Comparison of ENCODE assay signal across 10 cellular contexts in genomic region chr4:120517966-120518365, GRCh38.
DNase-seq lines count a peak whose midpoint lies in the region; ATAC-seq and TF ChIP-seq lines count a peak whose summit lies in the region.
"Had no signal": no experiment of that assay in that cellular context is flagged by ENCODE, and none has a peak within 500 bp of the region (broad histone marks: within the 10 kb centered on the region; RNA-seq: fewer than 3 reads in every experiment).

No MANE protein-coding gene starts in this region.

- intact Hi-C loops in A673 (cut with micrococcal nuclease; ENCODE audit: unreplicated experiment) (no loop called here), left colon (cut with DNase I, micrococcal nuclease) (no loop called here)

- no peaks in the 10 kb centered on the region for H3K27me3 ChIP-seq in A673 (replicated peaks; ENCODE audit: insufficient read depth, low read depth, low read length, poor library complexity)

- H3K36me3 ChIP-seq in A673 (ENCODE audit: insufficient read depth, low read length, poor library complexity, severe bottlenecking) = no peaks in the 10 kb centered on the region

- ATAC-seq in left colon (peak; percentile 66), GM21515 (IDR thresholded peaks at IDR 0.05; ENCODE audit: unreplicated experiment) (no peak), GM19395 (IDR thresholded peaks at IDR 0.05; ENCODE audit: unreplicated experiment) (no peak)

- no peak overlapping the region for H3K27ac ChIP-seq in A673 (ENCODE audit: low read depth, low read length, poor library complexity, severe bottlenecking)

- POLR2A ChIA-PET in A673 (lab: Charles Lee; ENCODE audit: low non-redundant PET) = no interaction called here

- TF ChIP-seq CTCF in A673 (conservative IDR thresholded peaks at IDR 0.05; ENCODE audit: low read depth, low read length) (no peak), HFF-Myc (IDR thresholded peaks at IDR 0.05; ENCODE audit: low read depth, low read length, missing control alignments) (no peak)

- CTCF ChIA-PET in A673 (lab: Charles Lee) = no interaction called here

- DNase-seq in A673 (ENCODE audit: low spot score) (peak; percentile 61), HFF-Myc (ENCODE audit: extremely low read depth, low read depth) (peak; percentile 66), amniotic epithelial cell (ENCODE audit: low read depth) (peak; percentile 43), left colon (peak in 1 of 2 donors; percentile 29), NCI-H2227 (lab: John Stamatoyannopoulos, UW; ENCODE audit: unreplicated experiment) (no peak)
- no peak for DNase-seq in stimulated activated CD4-positive, alpha-beta T cell treated with anti-CD3 and anti-CD28 coated beads, Interleukin-4, amount 100 ng/mL, for 24 hours
- DNase-seq: DND-41, NCI-H510A treated with DMSO at 0.1 percent for 48 hours had no signal

- no peaks in the 10 kb centered on the region for H3K9me3 ChIP-seq in A673 (ENCODE audit: low read depth, low read length, poor library complexity, severe bottlenecking)

- no TSS peak for BruUV-seq in A673 (replicated peaks; lab: Mats Ljungman, UMichigan)

- no peaks in the 10 kb centered on the region for H3K4me1 ChIP-seq in A673 (ENCODE audit: insufficient read depth, low read length, poor library complexity, severe bottlenecking)

- H3K4me3 ChIP-seq in A673 (ENCODE audit: low read depth, low read length, poor library complexity, severe bottlenecking) = no peak overlapping the region
- H3K4me3 ChIP-seq in HFF-Myc (replicated peaks; ENCODE audit: low read depth, low read length) = no peak overlapping the region

Comparison
In these comparisons a context has a peak if more than half of its experiments do, and no peak if none do; other contexts are left out.
1. DNase-seq: peak in A673 (single experiment), HFF-Myc (single experiment) and amniotic epithelial cell (single experiment); none in stimulated activated CD4-positive, alpha-beta T cell treated with anti-CD3 and anti-CD28 coated beads, Interleukin-4, amount 100 ng/mL, for 24 hours (single experiment) and NCI-H2227 (single experiment).